19 cellular contexts compared by ENCODE assay signal in genomic region chr3:197229836-197230235, GRCh38.
DNase-seq lines count a peak whose midpoint lies in the region; ATAC-seq, FAIRE-seq and TF ChIP-seq lines count a peak whose summit lies in the region.
"Had no signal": no experiment of that assay in that cellular context is flagged by ENCODE, and none has a peak within 500 bp of the region (broad histone marks: within the 10 kb centered on the region; RNA-seq: fewer than 3 reads in every experiment).

No MANE protein-coding gene starts in this region.

- no peak for TF ChIP-seq RAD21 in liver (IDR thresholded peaks at IDR 0.05)
- no peak for TF ChIP-seq RAD21 in HepG2 (CRISPR knock-in tag; IDR thresholded peaks at IDR 0.05)
- no peak for TF ChIP-seq RAD21 in GM12878 (IDR thresholded peaks at IDR 0.05; ENCODE audit: insufficient read depth, low read depth, low read length)

- no peak overlapping the region for H3K27ac ChIP-seq in liver (ENCODE audit: low read depth in 1 of 2, low read length in 2 of 2)
- no peak overlapping the region for H3K27ac ChIP-seq in HepG2 (ENCODE audit: extremely low read length, insufficient read depth, low read length)
- no peak overlapping the region for H3K27ac ChIP-seq in GM12878 (ENCODE audit: control insufficient read depth, insufficient read depth)
- H3K27ac ChIP-seq in right lobe of liver: no peak overlapping the region
- no peak overlapping the region for H3K27ac ChIP-seq in breast epithelium
- H3K27ac ChIP-seq: BLaER1 treated with 17β-estradiol and CSF1 and Interleukin-3, amounts not matched to agents 10 nM and 100 nM had no signal

- H3K4me2 ChIP-seq in HepG2 (ENCODE audit: low read depth, low read length) (no peak overlapping the region), GM12878 (ENCODE audit: control insufficient read depth, insufficient read depth) (no peak overlapping the region)
- H3K4me2 ChIP-seq: BLaER1 treated with 17β-estradiol and CSF1 and Interleukin-3, amounts not matched to agents 10 nM and 100 nM had no signal

- TF ChIP-seq CTCF in liver (IDR thresholded peaks at IDR 0.05; ENCODE audit: low read depth, low read length, missing input control) (no peak), HepG2 (CRISPR knock-in tag; IDR thresholded peaks at IDR 0.05) (no peak), GM12878 (IDR thresholded peaks at IDR 0.05 in 2 of 3, conservative IDR thresholded peaks at IDR 0.05 in 1 of 3; ENCODE audit: control insufficient read depth in 2 of 3, extremely low read depth in 1 of 3, insufficient read depth in 1 of 3, low read depth in 3 of 3, low read length in 3 of 3) (no peak), right lobe of liver (IDR thresholded peaks at IDR 0.05) (no peak), breast epithelium (IDR thresholded peaks at IDR 0.05) (no peak)

- ATAC-seq in HepG2: no peak
- ATAC-seq in GM12878: no peak
- ATAC-seq in right lobe of liver: peak in 3 of 4 donors; percentile 45 to 67 (median 56)
- ATAC-seq: CD8-positive, alpha-beta T cell had no signal

- H3K4me1 ChIP-seq in liver (ENCODE audit: control insufficient read depth in 4 of 4, insufficient read depth in 4 of 4, low read length in 3 of 4): peaks cover 0 to 26% (median 12%) of the 10 kb centered on the region in 4 donors
- H3K4me1 ChIP-seq in HepG2 (ENCODE audit: insufficient read depth, low read length): peaks cover 46% of the 10 kb centered on the region
- H3K4me1 ChIP-seq in GM12878 (ENCODE audit: control insufficient read depth, insufficient read depth, low read length): peaks cover 6% of the 10 kb centered on the region; the same call in 1 of the 2 replicates
- H3K4me1 ChIP-seq in right lobe of liver: peaks cover 0 to 35% (median 16%) of the 10 kb centered on the region in 4 donors
- no peaks in the 10 kb centered on the region for H3K4me1 ChIP-seq in breast epithelium
- H3K4me1 ChIP-seq: HAP-1 had no signal

- in situ Hi-C loops in HepG2 (cut with HindIII; ENCODE audit: extremely low pct_ligation_motif_present, low pct_unique_long_range_greater_than_20kb): no loop called here
- in situ Hi-C loops in GM12878 (cut with MboI): no loop called here

- H3K79me2 ChIP-seq in HepG2 (ENCODE audit: insufficient read depth, low read length) (peaks cover 98% of the 10 kb centered on the region), GM12878 (ENCODE audit: control insufficient read depth, insufficient read depth, low read length) (peaks cover 43% of the 10 kb centered on the region)

- intact Hi-C loops in HepG2 (cut with micrococcal nuclease; ENCODE audit: unreplicated experiment): no loop called here
- intact Hi-C loops in GM12878 (cut with micrococcal nuclease; ENCODE audit: unreplicated experiment): no loop called here
- intact Hi-C loops in right lobe of liver (cut with DNase I): no loop called here
- intact Hi-C loops in breast epithelium (cut with DNase I; ENCODE audit: low total_unique reads): no loop called here

- RAD21 ChIA-PET in GM12878 (lab: Charles Lee; ENCODE audit: unreplicated experiment): no interaction called here

- FAIRE-seq in HepG2 (lab: Jason Lieb, UNC): no peak
- FAIRE-seq in GM12878 (lab: Jason Lieb, UNC): peak; percentile 70
- FAIRE-seq: GM12891, GM19239, H1 had no signal

- H4K20me1 ChIP-seq in HepG2 (ENCODE audit: insufficient read depth, low read length) (peaks cover 13% of the 10 kb centered on the region; the same call in 1 of the 2 replicates), GM12878 (ENCODE audit: control insufficient read depth, insufficient read depth) (no peaks in the 10 kb centered on the region)

- WGBS in liver: 52% methylated on average over 3 of the region's 3 CpGs
- 95% methylated on average over 3 of the region's 3 CpGs for WGBS in HepG2 (ENCODE audit: low lambda C conversion rate)
- 84% methylated on average over 3 of the region's 3 CpGs for WGBS in GM12878 (ENCODE audit: insufficient coverage, insufficient replicate concordance, low lambda C conversion rate, missing lambda C conversion rate)
- WGBS in right lobe of liver (ENCODE audit: insufficient coverage, low coverage, low lambda C conversion rate, missing lambda C conversion rate): 49% methylated on average over 3 of the region's 3 CpGs

- H2AFZ ChIP-seq in HepG2 (ENCODE audit: low read length): no peak overlapping the region
- H2AFZ ChIP-seq in GM12878 (ENCODE audit: control insufficient read depth, low read depth, low read length): no peak overlapping the region

- BruUV-seq in HepG2 (replicated peaks; lab: Mats Ljungman, UMichigan) (no TSS peak), GM12878 (replicated peaks; lab: Mats Ljungman, UMichigan) (no TSS peak)

- TF ChIP-seq EP300 in HepG2 (IDR thresholded peaks at IDR 0.05; ENCODE audit: low read depth in 2 of 2, low read length in 2 of 2): no peak
- no peak for TF ChIP-seq EP300 in HepG2 (CRISPR knock-in tag; IDR thresholded peaks at IDR 0.05; ENCODE audit: borderline replicate concordance)
- TF ChIP-seq EP300 in GM12878 (IDR thresholded peaks at IDR 0.05; ENCODE audit: borderline replicate concordance in 1 of 2, control insufficient read depth in 1 of 2, low read depth in 2 of 2, low read length in 2 of 2): no peak

- H3K27me3 ChIP-seq in liver (ENCODE audit: control insufficient read depth in 4 of 4, insufficient read depth in 4 of 4, low read length in 3 of 4) (no peaks in the 10 kb centered on the region), HepG2 (ENCODE audit: control insufficient read depth in 1 of 2, insufficient read depth in 2 of 2, low read length in 2 of 2) (no peaks in the 10 kb centered on the region), GM12878 (replicated peaks in 1 of 2; ENCODE audit: control insufficient read depth in 2 of 2, insufficient read depth in 2 of 2, low read length in 1 of 2) (no peaks in the 10 kb centered on the region), right lobe of liver (no peaks in the 10 kb centered on the region), breast epithelium (no peaks in the 10 kb centered on the region)
- H3K27me3 ChIP-seq: BLaER1 treated with 17β-estradiol and CSF1 and Interleukin-3, amounts not matched to agents 10 nM and 100 nM had no signal

- H3K36me3 ChIP-seq in liver (ENCODE audit: control insufficient read depth in 4 of 4, insufficient read depth in 3 of 4, low read depth in 1 of 4, low read length in 3 of 4) (no peaks in the 10 kb centered on the region), HepG2 (replicated peaks in 1 of 2; ENCODE audit: control insufficient read depth in 1 of 2, insufficient read depth in 2 of 2, low read length in 2 of 2) (peaks cover 0 to 6% of the 10 kb centered on the region in 2 experiments; a peak in 2 of 5 replicates), GM12878 (ENCODE audit: control insufficient read depth in 2 of 2, insufficient read depth in 2 of 2, low read length in 1 of 2) (no peaks in the 10 kb centered on the region; a peak in 2 of 4 replicates), right lobe of liver (no peaks in the 10 kb centered on the region), breast epithelium (no peaks in the 10 kb centered on the region)
- H3K36me3 ChIP-seq: HAP-1 had no signal

- DNase-seq in HepG2 (ENCODE audit: low spot score) (no peak), GM12878 (ENCODE audit: low read depth, low spot score) (no peak), right lobe of liver (no peak), NCI-H2107 treated with DMSO at 0.1 percent for 48 hours (lab: John Stamatoyannopoulos, UW; ENCODE audit: unreplicated experiment) (no peak), SW 1271 (lab: John Stamatoyannopoulos, UW) (no peak), breast epithelium (ENCODE audit: low spot score in 2 of 2) (no peak)
- DNase-seq: 8988T; Calu3; CD8-positive, alpha-beta T cell; DMS 273 treated with DMSO at 0.1 percent for 48 hours; DMS53; DND-41; EL had no signal

- CTCF ChIA-PET in HepG2 (lab: Yijun Ruan, JAX; ENCODE audit: low intra/inter-chr PET ratio, low total read pairs) (no interaction called here), GM12878 (lab: Yijun Ruan, JAX) (interaction anchor here (0.9 to 4.8 kb wide), 5 partner anchors 27 to 280 kb away, joined by 3 to 22 read pairs (median 5); no protein-coding TSS in a partner anchor)

- H3K9ac ChIP-seq in liver (ENCODE audit: low read depth in 1 of 2, low read length in 2 of 2) (no peak overlapping the region), HepG2 (ENCODE audit: insufficient read depth, low read depth, low read length) (no peak overlapping the region), GM12878 (ENCODE audit: control insufficient read depth, insufficient read depth, low read length) (no peak overlapping the region)
- H3K9ac ChIP-seq: BLaER1 treated with 17β-estradiol and CSF1 and Interleukin-3, amounts not matched to agents 10 nM and 100 nM had no signal

- TF ChIP-seq POLR2A in HepG2 (IDR thresholded peaks at IDR 0.05; ENCODE audit: insufficient read depth in 1 of 2, low read depth in 2 of 2, low read length in 2 of 2) (no peak), GM12878 (IDR thresholded peaks at IDR 0.05; ENCODE audit: low read depth, low read length) (no peak), right lobe of liver (IDR thresholded peaks at IDR 0.05) (no peak), breast epithelium (IDR thresholded peaks at IDR 0.05) (no peak)

- no peaks in the 10 kb centered on the region for H3K9me3 ChIP-seq in liver (ENCODE audit: control insufficient read depth in 4 of 4, low read length in 3 of 4)
- H3K9me3 ChIP-seq in HepG2 (ENCODE audit: low read length): no peaks in the 10 kb centered on the region
- no peaks in the 10 kb centered on the region; the same call in 2 of the 3 replicates for H3K9me3 ChIP-seq in GM12878 (replicated peaks; ENCODE audit: control insufficient read depth, insufficient read depth, low read length)
- no peaks in the 10 kb centered on the region for H3K9me3 ChIP-seq in right lobe of liver
- no peaks in the 10 kb centered on the region for H3K9me3 ChIP-seq in breast epithelium
- H3K9me3 ChIP-seq: HAP-1 had no signal

- H3K4me3 ChIP-seq in liver (ENCODE audit: low read depth in 1 of 3, low read length in 3 of 3): no peak overlapping the region
- no peak overlapping the region for H3K4me3 ChIP-seq in HepG2 (replicated peaks in 1 of 3; ENCODE audit: insufficient read depth in 1 of 3, low read depth in 2 of 3, low read length in 3 of 3)
- no peak overlapping the region for H3K4me3 ChIP-seq in GM12878
- H3K4me3 ChIP-seq in right lobe of liver: no peak overlapping the region
- no peak overlapping the region for H3K4me3 ChIP-seq in breast epithelium
- H3K4me3 ChIP-seq: BLaER1 treated with 17β-estradiol and CSF1 and Interleukin-3, amounts not matched to agents 10 nM and 100 nM; HAP-1 had no signal

- SMC1A ChIA-PET in GM12878 (lab: Charles Lee; ENCODE audit: uncharacterized antibody, unreplicated experiment): interaction anchor here (1.2 kb wide), 1 partner anchor 9 kb away, joined by 5 read pairs; no protein-coding TSS in a partner anchor

- POLR2A ChIA-PET in HepG2 (lab: Yijun Ruan, JAX) (interaction anchor here (0.6 kb wide), 1 partner anchor 276 kb away, joined by 3 read pairs; no protein-coding TSS in a partner anchor), GM12878 (lab: Charles Lee) (interaction anchor here (0.6 kb wide), 1 partner anchor 10 kb away, joined by 3 read pairs; no protein-coding TSS in a partner anchor)

TF ChIP-seq in liver, 16 proteins besides CTCF, POLR2A, EP300 and RAD21 (continues in another document):
- TF ChIP-seq JUND (IDR thresholded peaks at IDR 0.05) (no peak), HNF4G (IDR thresholded peaks at IDR 0.05) (peak; percentile 62)

TF ChIP-seq in HepG2, 621 proteins besides CTCF, POLR2A, EP300 and RAD21 (continues in another document):
- no peak for TF ChIP-seq SP4 (CRISPR knock-in tag; IDR thresholded peaks at IDR 0.05)

TF ChIP-seq in GM12878, 131 proteins besides CTCF, POLR2A, EP300 and RAD21 (continues in another document):
- TF ChIP-seq RBBP5 (conservative IDR thresholded peaks at IDR 0.05): no peak

Comparison
In these comparisons a context has a peak if more than half of its experiments do, and no peak if none do; other contexts are left out.
1. ATAC-seq: peak in right lobe of liver (3 of 4); none in HepG2 (single experiment) and GM12878 (single experiment).